ENCODE assay signal across 1 cellular context in the genomic region with DNA sequence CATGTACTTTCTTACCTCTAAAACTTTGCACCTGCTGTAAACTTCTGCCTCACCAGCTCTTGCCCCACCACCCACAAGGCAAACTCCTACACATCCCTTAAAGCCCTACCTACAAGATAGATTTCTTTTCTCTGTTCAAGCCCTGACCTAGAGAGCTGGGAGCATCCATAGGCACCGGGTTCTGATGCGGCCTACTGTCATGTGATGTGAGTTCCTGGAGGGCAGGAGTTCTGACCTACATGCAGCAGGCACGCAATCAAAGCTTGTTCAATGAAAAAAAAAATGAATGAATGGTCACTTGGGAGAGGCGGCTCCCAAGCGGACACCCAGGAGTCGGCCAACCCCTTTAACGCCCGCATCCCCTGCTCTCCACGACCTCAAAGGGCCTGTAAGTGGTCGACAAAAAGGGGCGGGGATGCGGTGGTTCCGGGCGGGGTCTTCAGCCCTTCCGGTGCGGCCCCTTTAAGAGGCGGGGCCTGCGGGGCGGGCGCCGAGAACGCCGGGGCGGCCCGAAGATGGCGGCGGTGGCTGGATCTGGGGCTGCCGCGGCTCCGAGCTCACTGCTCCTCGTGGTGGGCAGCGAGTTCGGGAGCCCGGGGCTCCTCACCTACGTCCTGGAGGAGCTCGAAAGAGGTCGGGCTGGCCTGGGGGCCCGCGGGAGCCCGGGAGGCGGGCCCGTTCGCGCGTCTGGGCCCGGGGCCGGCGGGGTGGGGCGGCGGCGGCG.
A peak's percentile ranks its signal among the peaks of the same experiment; 100 is the strongest.
TF ChIP-seq lines count a peak whose summit lies in the region.

A gene with protein sequence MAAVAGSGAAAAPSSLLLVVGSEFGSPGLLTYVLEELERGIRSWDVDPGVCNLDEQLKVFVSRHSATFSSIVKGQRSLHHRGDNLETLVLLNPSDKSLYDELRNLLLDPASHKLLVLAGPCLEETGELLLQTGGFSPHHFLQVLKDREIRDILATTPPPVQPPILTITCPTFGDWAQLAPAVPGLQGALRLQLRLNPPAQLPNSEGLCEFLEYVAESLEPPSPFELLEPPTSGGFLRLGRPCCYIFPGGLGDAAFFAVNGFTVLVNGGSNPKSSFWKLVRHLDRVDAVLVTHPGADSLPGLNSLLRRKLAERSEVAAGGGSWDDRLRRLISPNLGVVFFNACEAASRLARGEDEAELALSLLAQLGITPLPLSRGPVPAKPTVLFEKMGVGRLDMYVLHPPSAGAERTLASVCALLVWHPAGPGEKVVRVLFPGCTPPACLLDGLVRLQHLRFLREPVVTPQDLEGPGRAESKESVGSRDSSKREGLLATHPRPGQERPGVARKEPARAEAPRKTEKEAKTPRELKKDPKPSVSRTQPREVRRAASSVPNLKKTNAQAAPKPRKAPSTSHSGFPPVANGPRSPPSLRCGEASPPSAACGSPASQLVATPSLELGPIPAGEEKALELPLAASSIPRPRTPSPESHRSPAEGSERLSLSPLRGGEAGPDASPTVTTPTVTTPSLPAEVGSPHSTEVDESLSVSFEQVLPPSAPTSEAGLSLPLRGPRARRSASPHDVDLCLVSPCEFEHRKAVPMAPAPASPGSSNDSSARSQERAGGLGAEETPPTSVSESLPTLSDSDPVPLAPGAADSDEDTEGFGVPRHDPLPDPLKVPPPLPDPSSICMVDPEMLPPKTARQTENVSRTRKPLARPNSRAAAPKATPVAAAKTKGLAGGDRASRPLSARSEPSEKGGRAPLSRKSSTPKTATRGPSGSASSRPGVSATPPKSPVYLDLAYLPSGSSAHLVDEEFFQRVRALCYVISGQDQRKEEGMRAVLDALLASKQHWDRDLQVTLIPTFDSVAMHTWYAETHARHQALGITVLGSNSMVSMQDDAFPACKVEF (plus strand): TSS at position 493 of the 724 bp plus-strand sequence. CDS start 23 bp downstream, at position 516.

TF ChIP-seq in K562, 482 proteins besides CTCF, POLR2A, EP300 and RAD21 (continued from another document and continues in another):
- TF ChIP-seq IRF2 (CRISPR knock-in tag; IDR thresholded peaks at IDR 0.05) (no peak), CSDE1 (IDR thresholded peaks at IDR 0.05) (no peak), GTF2A2 (tag; IDR thresholded peaks at IDR 0.05) (no peak), MCM7 (IDR thresholded peaks at IDR 0.05) (no peak), MAFK (IDR thresholded peaks at IDR 0.05; ENCODE audit: low read length) (no peak), NEUROD1 (IDR thresholded peaks at IDR 0.05; ENCODE audit: borderline replicate concordance, low read depth, low read length, partially characterized antibody) (peak; percentile 24), MYC (IDR thresholded peaks at IDR 0.05; ENCODE audit: low read depth, low read length) (no peak), MYC (CRISPR knock-in tag; IDR thresholded peaks at IDR 0.05; ENCODE audit: borderline replicate concordance, low read depth) (no peak)
- TF ChIP-seq, protein P1, sequence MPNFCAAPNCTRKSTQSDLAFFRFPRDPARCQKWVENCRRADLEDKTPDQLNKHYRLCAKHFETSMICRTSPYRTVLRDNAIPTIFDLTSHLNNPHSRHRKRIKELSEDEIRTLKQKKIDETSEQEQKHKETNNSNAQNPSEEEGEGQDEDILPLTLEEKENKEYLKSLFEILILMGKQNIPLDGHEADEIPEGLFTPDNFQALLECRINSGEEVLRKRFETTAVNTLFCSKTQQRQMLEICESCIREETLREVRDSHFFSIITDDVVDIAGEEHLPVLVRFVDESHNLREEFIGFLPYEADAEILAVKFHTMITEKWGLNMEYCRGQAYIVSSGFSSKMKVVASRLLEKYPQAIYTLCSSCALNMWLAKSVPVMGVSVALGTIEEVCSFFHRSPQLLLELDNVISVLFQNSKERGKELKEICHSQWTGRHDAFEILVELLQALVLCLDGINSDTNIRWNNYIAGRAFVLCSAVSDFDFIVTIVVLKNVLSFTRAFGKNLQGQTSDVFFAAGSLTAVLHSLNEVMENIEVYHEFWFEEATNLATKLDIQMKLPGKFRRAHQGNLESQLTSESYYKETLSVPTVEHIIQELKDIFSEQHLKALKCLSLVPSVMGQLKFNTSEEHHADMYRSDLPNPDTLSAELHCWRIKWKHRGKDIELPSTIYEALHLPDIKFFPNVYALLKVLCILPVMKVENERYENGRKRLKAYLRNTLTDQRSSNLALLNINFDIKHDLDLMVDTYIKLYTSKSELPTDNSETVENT (CRISPR knock-in tag; IDR thresholded peaks at IDR 0.05) = no peak
- TF ChIP-seq, protein P2, sequence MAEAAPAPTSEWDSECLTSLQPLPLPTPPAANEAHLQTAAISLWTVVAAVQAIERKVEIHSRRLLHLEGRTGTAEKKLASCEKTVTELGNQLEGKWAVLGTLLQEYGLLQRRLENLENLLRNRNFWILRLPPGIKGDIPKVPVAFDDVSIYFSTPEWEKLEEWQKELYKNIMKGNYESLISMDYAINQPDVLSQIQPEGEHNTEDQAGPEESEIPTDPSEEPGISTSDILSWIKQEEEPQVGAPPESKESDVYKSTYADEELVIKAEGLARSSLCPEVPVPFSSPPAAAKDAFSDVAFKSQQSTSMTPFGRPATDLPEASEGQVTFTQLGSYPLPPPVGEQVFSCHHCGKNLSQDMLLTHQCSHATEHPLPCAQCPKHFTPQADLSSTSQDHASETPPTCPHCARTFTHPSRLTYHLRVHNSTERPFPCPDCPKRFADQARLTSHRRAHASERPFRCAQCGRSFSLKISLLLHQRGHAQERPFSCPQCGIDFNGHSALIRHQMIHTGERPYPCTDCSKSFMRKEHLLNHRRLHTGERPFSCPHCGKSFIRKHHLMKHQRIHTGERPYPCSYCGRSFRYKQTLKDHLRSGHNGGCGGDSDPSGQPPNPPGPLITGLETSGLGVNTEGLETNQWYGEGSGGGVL (CRISPR knock-in tag; IDR thresholded peaks at IDR 0.05) = no peak
- TF ChIP-seq, protein P3, sequence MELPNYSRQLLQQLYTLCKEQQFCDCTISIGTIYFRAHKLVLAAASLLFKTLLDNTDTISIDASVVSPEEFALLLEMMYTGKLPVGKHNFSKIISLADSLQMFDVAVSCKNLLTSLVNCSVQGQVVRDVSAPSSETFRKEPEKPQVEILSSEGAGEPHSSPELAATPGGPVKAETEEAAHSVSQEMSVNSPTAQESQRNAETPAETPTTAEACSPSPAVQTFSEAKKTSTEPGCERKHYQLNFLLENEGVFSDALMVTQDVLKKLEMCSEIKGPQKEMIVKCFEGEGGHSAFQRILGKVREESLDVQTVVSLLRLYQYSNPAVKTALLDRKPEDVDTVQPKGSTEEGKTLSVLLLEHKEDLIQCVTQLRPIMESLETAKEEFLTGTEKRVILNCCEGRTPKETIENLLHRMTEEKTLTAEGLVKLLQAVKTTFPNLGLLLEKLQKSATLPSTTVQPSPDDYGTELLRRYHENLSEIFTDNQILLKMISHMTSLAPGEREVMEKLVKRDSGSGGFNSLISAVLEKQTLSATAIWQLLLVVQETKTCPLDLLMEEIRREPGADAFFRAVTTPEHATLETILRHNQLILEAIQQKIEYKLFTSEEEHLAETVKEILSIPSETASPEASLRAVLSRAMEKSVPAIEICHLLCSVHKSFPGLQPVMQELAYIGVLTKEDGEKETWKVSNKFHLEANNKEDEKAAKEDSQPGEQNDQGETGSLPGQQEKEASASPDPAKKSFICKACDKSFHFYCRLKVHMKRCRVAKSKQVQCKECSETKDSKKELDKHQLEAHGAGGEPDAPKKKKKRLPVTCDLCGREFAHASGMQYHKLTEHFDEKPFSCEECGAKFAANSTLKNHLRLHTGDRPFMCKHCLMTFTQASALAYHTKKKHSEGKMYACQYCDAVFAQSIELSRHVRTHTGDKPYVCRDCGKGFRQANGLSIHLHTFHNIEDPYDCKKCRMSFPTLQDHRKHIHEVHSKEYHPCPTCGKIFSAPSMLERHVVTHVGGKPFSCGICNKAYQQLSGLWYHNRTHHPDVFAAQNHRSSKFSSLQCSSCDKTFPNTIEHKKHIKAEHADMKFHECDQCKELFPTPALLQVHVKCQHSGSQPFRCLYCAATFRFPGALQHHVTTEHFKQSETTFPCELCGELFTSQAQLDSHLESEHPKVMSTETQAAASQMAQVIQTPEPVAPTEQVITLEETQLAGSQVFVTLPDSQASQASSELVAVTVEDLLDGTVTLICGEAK (IDR thresholded peaks at IDR 0.05) = peak; percentile 52; the same call in 1 of the 2 replicates
- TF ChIP-seq, protein P3 (CRISPR knock-in tag; IDR thresholded peaks at IDR 0.05) = no peak
- TF ChIP-seq, protein P4, sequence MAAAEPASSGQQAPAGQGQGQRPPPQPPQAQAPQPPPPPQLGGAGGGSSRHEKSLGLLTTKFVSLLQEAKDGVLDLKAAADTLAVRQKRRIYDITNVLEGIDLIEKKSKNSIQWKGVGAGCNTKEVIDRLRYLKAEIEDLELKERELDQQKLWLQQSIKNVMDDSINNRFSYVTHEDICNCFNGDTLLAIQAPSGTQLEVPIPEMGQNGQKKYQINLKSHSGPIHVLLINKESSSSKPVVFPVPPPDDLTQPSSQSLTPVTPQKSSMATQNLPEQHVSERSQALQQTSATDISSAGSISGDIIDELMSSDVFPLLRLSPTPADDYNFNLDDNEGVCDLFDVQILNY (CRISPR knock-in tag; IDR thresholded peaks at IDR 0.05) = no peak
